In genomic region chr1:9929431-9930385, GRCh38 we compare ENCODE assay signal across 1 cellular context.
TF ChIP-seq lines count a peak whose summit lies in the region.

No MANE protein-coding gene starts in this region.

TF ChIP-seq in IMR-90, 13 proteins besides CTCF, POLR2A, EP300 and RAD21 (continued from another document):
- TF ChIP-seq ELK1 (IDR thresholded peaks at IDR 0.05; ENCODE audit: borderline replicate concordance, low read depth, low read length) (no peak), NFE2L2 (IDR thresholded peaks at IDR 0.05; ENCODE audit: low read depth, low read length) (no peak), SMC3 (IDR thresholded peaks at IDR 0.05; ENCODE audit: low read depth, low read length) (no peak), RFX5 (IDR thresholded peaks at IDR 0.05; ENCODE audit: low read depth, low read length) (no peak), USF2 (IDR thresholded peaks at IDR 0.05; ENCODE audit: low read depth, low read length) (no peak)
